ENCODE assay signal across 18 cellular contexts in genomic region chr5:57783693-57784092, GRCh38.
DNase-seq lines count a peak whose midpoint lies in the region; ATAC-seq, FAIRE-seq and TF ChIP-seq lines count a peak whose summit lies in the region.
"Had no signal": no experiment of that assay in that cellular context is flagged by ENCODE, and none has a peak within 500 bp of the region (broad histone marks: within the 10 kb centered on the region; RNA-seq: fewer than 3 reads in every experiment).

No MANE protein-coding gene starts in this region.

- H2BK12ac ChIP-seq in mesenchymal stem cell (ENCODE audit: low read length in 2 of 2) = no peak overlapping the region

- H2AFZ ChIP-seq in mesenchymal stem cell (ENCODE audit: low read depth, low read length) = no peak overlapping the region

- WGBS in mesenchymal stem cell = no CpG with 5 or more reads among the region's 2 CpGs

- no peak overlapping the region for H4K91ac ChIP-seq in mesenchymal stem cell (ENCODE audit: low read length)

- peak overlapping the region in 1 of 2 experiments; percentile 70 for H3K4me3 ChIP-seq in mesenchymal stem cell (ENCODE audit: insufficient read depth in 1 of 2, low read depth in 1 of 2, low read length in 2 of 2)
- H3K4me3 ChIP-seq in uterus = no peak overlapping the region
- H3K4me3 ChIP-seq: HAP-1, pancreas had no signal

- no peak overlapping the region for H3K23ac ChIP-seq in mesenchymal stem cell (ENCODE audit: low read length in 2 of 2)

- H2BK5ac ChIP-seq in mesenchymal stem cell (ENCODE audit: low read depth, low read length, poor library complexity, severe bottlenecking) = no peak overlapping the region

- no peak for TF ChIP-seq POLR2A in uterus (IDR thresholded peaks at IDR 0.05)

- FAIRE-seq in colon (lab: Jason Lieb, UNC) = peak; percentile 14
- FAIRE-seq: GM12892, pancreas had no signal

- H3K18ac ChIP-seq in mesenchymal stem cell (ENCODE audit: low read depth in 1 of 2, low read length in 2 of 2) = no peak overlapping the region

- peak; percentile 44 for ATAC-seq in Right ventricle myocardium superior (ENCODE audit: poor library complexity)
- ATAC-seq in left cardiac atrium = no peak
- no peak for ATAC-seq in HG03139 (IDR thresholded peaks at IDR 0.05; ENCODE audit: unreplicated experiment)
- no peak for ATAC-seq in HG03520 (IDR thresholded peaks at IDR 0.05; ENCODE audit: unreplicated experiment)
- ATAC-seq: activated CD8-positive, alpha-beta T cell treated with anti-CD3 and anti-CD28 coated beads, Interleukin-2, amount 10 ng/mL, durations not matched to agents 7 days and 5 days; CD8-positive, alpha-beta T cell; gastroesophageal sphincter; pancreas had no signal

- H3K79me1 ChIP-seq in mesenchymal stem cell (replicated peaks; ENCODE audit: low read length, poor library complexity, severe bottlenecking) = no peaks in the 10 kb centered on the region

- no peak overlapping the region for H2BK120ac ChIP-seq in mesenchymal stem cell (ENCODE audit: low read depth, low read length)

- H2AK5ac ChIP-seq in mesenchymal stem cell (ENCODE audit: low read length, severe bottlenecking) = no peak overlapping the region

- DNase-seq in Right ventricle myocardium superior = no peak
- no peak for DNase-seq in left cardiac atrium
- DNase-seq in mesenchymal stem cell = no peak
- no peak for DNase-seq in uterus
- DNase-seq in HUDEP-2 (lab: John Stamatoyannopoulos, UW; ENCODE audit: unreplicated experiment in 76 of 76) = no peak
- DNase-seq: activated CD8-positive, alpha-beta T cell treated with anti-CD3 and anti-CD28 coated beads, Interleukin-2, amount 10 ng/mL, durations not matched to agents 7 days and 5 days; CD8-positive, alpha-beta T cell; effector CD4-positive, alpha-beta T cell; NCI-H1417; NCI-H446 treated with DMSO at 0.1 percent for 48 hours; pancreas; stimulated activated CD4-positive, alpha-beta T cell treated with anti-CD3 and anti-CD28 coated beads, Interleukin-15, amount 100 ng/mL, for 24 hours had no signal

- intact Hi-C loops in Right ventricle myocardium superior (cut with DNase I) = loop anchor here (5.0 to 10.0 kb wide), 2 partner anchors 99 to 479 kb away; no protein-coding TSS in a partner anchor
- intact Hi-C loops in left cardiac atrium (cut with DNase I) = loop anchor here (5.0 to 10.0 kb wide), 2 partner anchors 101 to 104 kb away; no protein-coding TSS in a partner anchor
- intact Hi-C loops in uterus (cut with DNase I; ENCODE audit: low total_unique reads) = no loop called here

- H3K4me1 ChIP-seq in mesenchymal stem cell (ENCODE audit: control insufficient read depth, insufficient read depth, low read depth, low read length) = peaks cover 1% of the 10 kb centered on the region
- no peaks in the 10 kb centered on the region for H3K4me1 ChIP-seq in uterus
- H3K4me1 ChIP-seq: HAP-1 had no signal

- H3K4me2 ChIP-seq in mesenchymal stem cell (ENCODE audit: low read length, poor library complexity, severe bottlenecking) = no peak overlapping the region

- no peak overlapping the region for H2BK15ac ChIP-seq in mesenchymal stem cell (ENCODE audit: low read depth, poor library complexity, severe bottlenecking)

- no peaks in the 10 kb centered on the region for H3K9me3 ChIP-seq in mesenchymal stem cell (ENCODE audit: control insufficient read depth, low read length)
- no peaks in the 10 kb centered on the region for H3K9me3 ChIP-seq in uterus
- H3K9me3 ChIP-seq: gastroesophageal sphincter, HAP-1, pancreas had no signal

- H3K36me3 ChIP-seq in mesenchymal stem cell (ENCODE audit: control insufficient read depth in 1 of 2, insufficient read depth in 2 of 2, low read depth in 1 of 2, low read length in 2 of 2) (no peaks in the 10 kb centered on the region), uterus (no peaks in the 10 kb centered on the region)
- H3K36me3 ChIP-seq: gastroesophageal sphincter, HAP-1, pancreas had no signal

- H3K27me3 ChIP-seq in mesenchymal stem cell (ENCODE audit: control insufficient read depth in 1 of 2, insufficient read depth in 1 of 2, low read length in 2 of 2) (no peaks in the 10 kb centered on the region), uterus (no peaks in the 10 kb centered on the region)
- H3K27me3 ChIP-seq: gastroesophageal sphincter, pancreas had no signal

- H3K14ac ChIP-seq in mesenchymal stem cell (ENCODE audit: low read length in 2 of 2) = no peak overlapping the region

- H4K8ac ChIP-seq in mesenchymal stem cell (ENCODE audit: low read length) = no peak overlapping the region

- H3K9ac ChIP-seq in mesenchymal stem cell (ENCODE audit: low read length) = peak overlapping the region; percentile 83

- H3K27ac ChIP-seq in mesenchymal stem cell (ENCODE audit: low read length, poor library complexity, severe bottlenecking) (no peak overlapping the region), uterus (peak overlapping the region; percentile 13 to 64)
- H3K27ac ChIP-seq: pancreas had no signal

- no peak overlapping the region for H3K4ac ChIP-seq in mesenchymal stem cell (ENCODE audit: low read depth in 1 of 2, low read length in 2 of 2)

- TF ChIP-seq CTCF in uterus (IDR thresholded peaks at IDR 0.05) = no peak
